8 cellular contexts compared by ENCODE assay signal in genomic region chr1:206256935-206257334, GRCh38. TPM values are rescaled to one million over a fixed set of nuclear protein-coding genes. Genes with fewer than 3 reads are reported as not detected.
DNase-seq lines count a peak whose midpoint lies in the region; ATAC-seq and TF ChIP-seq lines count a peak whose summit lies in the region.
"Not testable (repeated sequence)": the region's sequence is repeated elsewhere in the genome, so short reads cannot be mapped to it uniquely, and the experiment has no call there.

No MANE protein-coding gene starts in this region.

- DNase-seq in activated CD8-positive, alpha-beta T cell treated with anti-CD3 and anti-CD28 coated beads for 36 hours; natural killer cell: not testable (repeated sequence)

- CTCF ChIA-PET in activated CD8-positive, alpha-beta T cell treated with anti-CD3 and anti-CD28 coated beads for 36 hours (lab: Charles Lee), result not testable (repeated sequence)

- H3K36me3 Mint-ChIP-seq in activated CD8-positive, alpha-beta T cell treated with anti-CD3 and anti-CD28 coated beads for 36 hours (ENCODE audit: low read depth); natural killer cell: not testable (repeated sequence)

- H3K27ac Mint-ChIP-seq in activated CD8-positive, alpha-beta T cell treated with anti-CD3 and anti-CD28 coated beads for 36 hours; natural killer cell: not testable (repeated sequence)

- intact Hi-C loops in activated CD8-positive, alpha-beta T cell treated with anti-CD3 and anti-CD28 coated beads for 36 hours (cut with micrococcal nuclease); natural killer cell (cut with micrococcal nuclease): not testable (repeated sequence)

- not testable (repeated sequence) for H3K9me3 Mint-ChIP-seq in activated CD8-positive, alpha-beta T cell treated with anti-CD3 and anti-CD28 coated beads for 36 hours; natural killer cell

- not testable (repeated sequence) for H3K4me3 Mint-ChIP-seq in activated CD8-positive, alpha-beta T cell treated with anti-CD3 and anti-CD28 coated beads for 36 hours; natural killer cell

- H3K27me3 Mint-ChIP-seq in activated CD8-positive, alpha-beta T cell treated with anti-CD3 and anti-CD28 coated beads for 36 hours; natural killer cell (ENCODE audit: low read depth in 2 of 2): not testable (repeated sequence)

- not testable (repeated sequence) for TF ChIP-seq CTCF in activated CD8-positive, alpha-beta T cell treated with anti-CD3 and anti-CD28 coated beads for 36 hours (IDR thresholded peaks at IDR 0.05); natural killer cell (IDR thresholded peaks at IDR 0.05)

- ATAC-seq in GM18502 (IDR thresholded peaks at IDR 0.05; ENCODE audit: poor library complexity, unreplicated experiment) (peak; percentile 96), GM19035 (IDR thresholded peaks at IDR 0.05; ENCODE audit: unreplicated experiment) (peak; percentile 90), GM21390 (IDR thresholded peaks at IDR 0.05; ENCODE audit: unreplicated experiment) (peak; percentile 94), HG02642 (IDR thresholded peaks at IDR 0.05; ENCODE audit: poor library complexity, unreplicated experiment) (peak; percentile 93), HG03066 (IDR thresholded peaks at IDR 0.05; ENCODE audit: low read depth, unreplicated experiment) (peak; percentile 93), HG03469 (IDR thresholded peaks at IDR 0.05; ENCODE audit: unreplicated experiment) (peak; percentile 87), natural killer cell (peak; percentile 35 to 78 (median 61))
- peak; percentile 94 for ATAC-seq in activated CD8-positive, alpha-beta T cell treated with anti-CD3 and anti-CD28 coated beads for 36 hours

- not testable (repeated sequence) for H3K4me1 Mint-ChIP-seq in activated CD8-positive, alpha-beta T cell treated with anti-CD3 and anti-CD28 coated beads for 36 hours (ENCODE audit: low read depth); natural killer cell

- POLR2A ChIA-PET in activated CD8-positive, alpha-beta T cell treated with anti-CD3 and anti-CD28 coated beads for 36 hours (lab: Charles Lee), result not testable (repeated sequence)

RNA-seq across cellular contexts. Expression of gene SRGAP2, which starts 53.6 kb away (rescaled TPM):
- total RNA-seq in activated CD8-positive, alpha-beta T cell treated with anti-CD3 and anti-CD28 coated beads for 36 hours, result 10 to 100 TPM; 39.5 to 43.4 TPM
- total RNA-seq in natural killer cell, result 10 to 100 TPM; 40.6 to 62.8 (median 56.0) TPM

RNA-seq across cellular contexts. Expression of gene FAM72A, which starts 54.3 kb away (rescaled TPM):
- total RNA-seq in activated CD8-positive, alpha-beta T cell treated with anti-CD3 and anti-CD28 coated beads for 36 hours, result 10 to 100 TPM; 27.0 to 31.9 TPM
- total RNA-seq in natural killer cell, result 1 to 10 TPM in 2 of 3 donors, under 1 TPM in 1; 0.60 to 2.4 (median 1.8) TPM

Comparison
In these comparisons a context has a peak if more than half of its experiments do, and no peak if none do; other contexts are left out.
1. RNA of gene FAM72A, which starts 54.3 kb away (total RNA-seq): 27.0 to 31.9 TPM in activated CD8-positive, alpha-beta T cell treated with anti-CD3 and anti-CD28 coated beads for 36 hours; 0.60 to 2.4 TPM in natural killer cell; every median in the first group is over 4 times any median in the second.
2. Peak in every context shown above with its lines, with median percentiles within 50 percentile points of each other: ATAC-seq.